In the genomic region with DNA sequence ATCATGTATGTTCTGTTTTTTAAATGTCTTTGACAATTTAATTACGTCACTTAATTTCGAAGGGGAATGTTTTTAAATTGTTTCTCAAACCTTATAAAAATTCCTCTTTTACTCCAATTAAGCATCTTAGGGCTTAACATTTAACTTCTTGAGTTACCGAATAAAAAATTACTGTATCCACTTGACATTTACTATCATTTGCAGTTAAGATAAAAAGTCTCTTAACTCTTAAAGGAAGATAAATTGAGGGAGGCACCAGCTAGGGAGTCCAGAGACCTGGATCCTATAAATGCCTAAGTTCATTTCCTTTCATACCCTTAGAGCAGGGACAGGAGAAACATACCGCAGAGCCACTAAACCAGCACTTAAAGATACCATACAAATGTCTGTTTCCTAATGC, we compare ENCODE assay signal across 12 cellular contexts.
DNase-seq lines count a peak whose midpoint lies in the region; ATAC-seq, FAIRE-seq and TF ChIP-seq lines count a peak whose summit lies in the region.
"Had no signal": no experiment of that assay in that cellular context is flagged by ENCODE, and none has a peak within 500 bp of the region (broad histone marks: within the 10 kb centered on the region; RNA-seq: fewer than 3 reads in every experiment).

No MANE protein-coding gene starts in this region.

- H3K9me3 ChIP-seq in liver (ENCODE audit: control insufficient read depth in 4 of 4, low read length in 3 of 4) (no peaks in the 10 kb centered on the region), small intestine (ENCODE audit: control insufficient read depth, low read depth) (no peaks in the 10 kb centered on the region), SJCRH30 (replicated peaks) (no peaks in the 10 kb centered on the region)

- H3K27me3 ChIP-seq in liver (ENCODE audit: control insufficient read depth in 4 of 4, insufficient read depth in 4 of 4, low read length in 3 of 4) (no peaks in the 10 kb centered on the region), small intestine (ENCODE audit: control insufficient read depth in 2 of 2, insufficient read depth in 2 of 2, low read length in 2 of 2) (no peaks in the 10 kb centered on the region), SJCRH30 (no peaks in the 10 kb centered on the region)

- H3K4me1 ChIP-seq in liver (ENCODE audit: control insufficient read depth in 4 of 4, insufficient read depth in 4 of 4, low read length in 3 of 4) = peaks cover 0 to 25% (median 12%) of the 10 kb centered on the region in 4 donors
- H3K4me1 ChIP-seq in small intestine (ENCODE audit: control insufficient read depth in 2 of 2, insufficient read depth in 1 of 2, low read depth in 1 of 2, low read length in 1 of 2) = peaks cover 0 to 4% of the 10 kb centered on the region in 2 donors
- H3K4me1 ChIP-seq in SJCRH30 = peaks cover 29% of the 10 kb centered on the region

- no peak for TF ChIP-seq RAD21 in liver (IDR thresholded peaks at IDR 0.05)

- no peak for ATAC-seq in GM21723 (IDR thresholded peaks at IDR 0.05; ENCODE audit: unreplicated experiment)
- ATAC-seq in GM19023 (IDR thresholded peaks at IDR 0.05; ENCODE audit: unreplicated experiment) = no peak
- ATAC-seq: stimulated activated effector memory CD8-positive, alpha-beta T cell treated with anti-CD3 and anti-CD28 coated beads, Interleukin-12 subunit alpha, Interleukin-12 subunit beta, amount 100 ng/mL, for 72 hours had no signal

- H3K27ac ChIP-seq in liver (ENCODE audit: low read depth in 1 of 2, low read length in 2 of 2) = peak overlapping the region; percentile 76 to 84
- peak overlapping the region in 1 of 2 donors; percentile 92 for H3K27ac ChIP-seq in small intestine (ENCODE audit: low read depth in 1 of 2, low read length in 1 of 2)
- H3K27ac ChIP-seq in SJCRH30 = no peak overlapping the region

- in situ Hi-C loops in G401 (cut with HindIII; ENCODE audit: low sequenced_read_pairs) = loop anchor here (25.0 kb wide), 2 partner anchors 91 to 416 kb away; a partner anchor contains a TSS

- peak; percentile 26 for FAIRE-seq in small intestine (lab: Jason Lieb, UNC)

- H3K4me3 ChIP-seq in liver (ENCODE audit: low read depth in 1 of 3, low read length in 3 of 3) = no peak overlapping the region
- H3K4me3 ChIP-seq in small intestine (ENCODE audit: low read depth in 1 of 2, low read length in 2 of 2) = no peak overlapping the region
- no peak overlapping the region for H3K4me3 ChIP-seq in SJCRH30

- DNase-seq in G401 (ENCODE audit: low spot score) (peak; percentile 61), cerebellar cortex (ENCODE audit: low spot score) (peak; percentile 82), small intestine (no peak), SJCRH30 (no peak), H4 (ENCODE audit: low spot score) (no peak)
- DNase-seq: activated CD4-positive, alpha-beta T cell treated with anti-CD3 and anti-CD28 coated beads for 48 hours; activated gamma-delta T cell treated with Interleukin-2 at 50 U/mL for 16 hours; DND-41 had no signal

- no peak for TF ChIP-seq CTCF in liver (IDR thresholded peaks at IDR 0.05; ENCODE audit: low read depth, low read length, missing input control)

- H3K9ac ChIP-seq in liver (ENCODE audit: low read depth in 1 of 2, low read length in 2 of 2) = peak overlapping the region; percentile 6 to 82

- WGBS in liver = 69% methylated on average over 4 of the region's 4 CpGs
- 54 to 75% (median 67%) methylated on average over 4 of the region's 4 CpGs for WGBS in small intestine, 3 donors

- H3K36me3 ChIP-seq in liver (ENCODE audit: control insufficient read depth in 4 of 4, insufficient read depth in 3 of 4, low read depth in 1 of 4, low read length in 3 of 4) (no peaks in the 10 kb centered on the region), small intestine (ENCODE audit: control insufficient read depth in 2 of 2, insufficient read depth in 2 of 2, low read length in 2 of 2) (no peaks in the 10 kb centered on the region), SJCRH30 (no peaks in the 10 kb centered on the region; the same call in 1 of the 2 replicates)

TF ChIP-seq in liver, 16 proteins besides CTCF, POLR2A, EP300 and RAD21:
- TF ChIP-seq, protein P1, sequence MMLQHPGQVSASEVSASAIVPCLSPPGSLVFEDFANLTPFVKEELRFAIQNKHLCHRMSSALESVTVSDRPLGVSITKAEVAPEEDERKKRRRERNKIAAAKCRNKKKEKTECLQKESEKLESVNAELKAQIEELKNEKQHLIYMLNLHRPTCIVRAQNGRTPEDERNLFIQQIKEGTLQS (IDR thresholded peaks at IDR 0.05) = no peak
- TF ChIP-seq, protein P2, sequence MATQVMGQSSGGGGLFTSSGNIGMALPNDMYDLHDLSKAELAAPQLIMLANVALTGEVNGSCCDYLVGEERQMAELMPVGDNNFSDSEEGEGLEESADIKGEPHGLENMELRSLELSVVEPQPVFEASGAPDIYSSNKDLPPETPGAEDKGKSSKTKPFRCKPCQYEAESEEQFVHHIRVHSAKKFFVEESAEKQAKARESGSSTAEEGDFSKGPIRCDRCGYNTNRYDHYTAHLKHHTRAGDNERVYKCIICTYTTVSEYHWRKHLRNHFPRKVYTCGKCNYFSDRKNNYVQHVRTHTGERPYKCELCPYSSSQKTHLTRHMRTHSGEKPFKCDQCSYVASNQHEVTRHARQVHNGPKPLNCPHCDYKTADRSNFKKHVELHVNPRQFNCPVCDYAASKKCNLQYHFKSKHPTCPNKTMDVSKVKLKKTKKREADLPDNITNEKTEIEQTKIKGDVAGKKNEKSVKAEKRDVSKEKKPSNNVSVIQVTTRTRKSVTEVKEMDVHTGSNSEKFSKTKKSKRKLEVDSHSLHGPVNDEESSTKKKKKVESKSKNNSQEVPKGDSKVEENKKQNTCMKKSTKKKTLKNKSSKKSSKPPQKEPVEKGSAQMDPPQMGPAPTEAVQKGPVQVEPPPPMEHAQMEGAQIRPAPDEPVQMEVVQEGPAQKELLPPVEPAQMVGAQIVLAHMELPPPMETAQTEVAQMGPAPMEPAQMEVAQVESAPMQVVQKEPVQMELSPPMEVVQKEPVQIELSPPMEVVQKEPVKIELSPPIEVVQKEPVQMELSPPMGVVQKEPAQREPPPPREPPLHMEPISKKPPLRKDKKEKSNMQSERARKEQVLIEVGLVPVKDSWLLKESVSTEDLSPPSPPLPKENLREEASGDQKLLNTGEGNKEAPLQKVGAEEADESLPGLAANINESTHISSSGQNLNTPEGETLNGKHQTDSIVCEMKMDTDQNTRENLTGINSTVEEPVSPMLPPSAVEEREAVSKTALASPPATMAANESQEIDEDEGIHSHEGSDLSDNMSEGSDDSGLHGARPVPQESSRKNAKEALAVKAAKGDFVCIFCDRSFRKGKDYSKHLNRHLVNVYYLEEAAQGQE (IDR thresholded peaks at IDR 0.05) = no peak
- TF ChIP-seq SP1 (IDR thresholded peaks at IDR 0.05) = no peak
- TF ChIP-seq, protein P3, sequence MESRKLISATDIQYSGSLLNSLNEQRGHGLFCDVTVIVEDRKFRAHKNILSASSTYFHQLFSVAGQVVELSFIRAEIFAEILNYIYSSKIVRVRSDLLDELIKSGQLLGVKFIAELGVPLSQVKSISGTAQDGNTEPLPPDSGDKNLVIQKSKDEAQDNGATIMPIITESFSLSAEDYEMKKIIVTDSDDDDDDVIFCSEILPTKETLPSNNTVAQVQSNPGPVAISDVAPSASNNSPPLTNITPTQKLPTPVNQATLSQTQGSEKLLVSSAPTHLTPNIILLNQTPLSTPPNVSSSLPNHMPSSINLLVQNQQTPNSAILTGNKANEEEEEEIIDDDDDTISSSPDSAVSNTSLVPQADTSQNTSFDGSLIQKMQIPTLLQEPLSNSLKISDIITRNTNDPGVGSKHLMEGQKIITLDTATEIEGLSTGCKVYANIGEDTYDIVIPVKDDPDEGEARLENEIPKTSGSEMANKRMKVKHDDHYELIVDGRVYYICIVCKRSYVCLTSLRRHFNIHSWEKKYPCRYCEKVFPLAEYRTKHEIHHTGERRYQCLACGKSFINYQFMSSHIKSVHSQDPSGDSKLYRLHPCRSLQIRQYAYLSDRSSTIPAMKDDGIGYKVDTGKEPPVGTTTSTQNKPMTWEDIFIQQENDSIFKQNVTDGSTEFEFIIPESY (IDR thresholded peaks at IDR 0.05) = no peak
- TF ChIP-seq, protein P4, sequence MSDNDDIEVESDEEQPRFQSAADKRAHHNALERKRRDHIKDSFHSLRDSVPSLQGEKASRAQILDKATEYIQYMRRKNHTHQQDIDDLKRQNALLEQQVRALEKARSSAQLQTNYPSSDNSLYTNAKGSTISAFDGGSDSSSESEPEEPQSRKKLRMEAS (IDR thresholded peaks at IDR 0.05) = no peak
- no peak for TF ChIP-seq FOXA1 (IDR thresholded peaks at IDR 0.05)
TF ChIP-seq in liver: peak in this region for 0.

Comparison
In these comparisons a context has a peak if more than half of its experiments do, and no peak if none do; other contexts are left out.
1. DNase-seq: peak in G401 (single experiment) and cerebellar cortex (single experiment); none in small intestine (single experiment), SJCRH30 (0 of 2) and H4 (single experiment).